Comparison of ENCODE assay signal across 8 cellular contexts in the genomic region with DNA sequence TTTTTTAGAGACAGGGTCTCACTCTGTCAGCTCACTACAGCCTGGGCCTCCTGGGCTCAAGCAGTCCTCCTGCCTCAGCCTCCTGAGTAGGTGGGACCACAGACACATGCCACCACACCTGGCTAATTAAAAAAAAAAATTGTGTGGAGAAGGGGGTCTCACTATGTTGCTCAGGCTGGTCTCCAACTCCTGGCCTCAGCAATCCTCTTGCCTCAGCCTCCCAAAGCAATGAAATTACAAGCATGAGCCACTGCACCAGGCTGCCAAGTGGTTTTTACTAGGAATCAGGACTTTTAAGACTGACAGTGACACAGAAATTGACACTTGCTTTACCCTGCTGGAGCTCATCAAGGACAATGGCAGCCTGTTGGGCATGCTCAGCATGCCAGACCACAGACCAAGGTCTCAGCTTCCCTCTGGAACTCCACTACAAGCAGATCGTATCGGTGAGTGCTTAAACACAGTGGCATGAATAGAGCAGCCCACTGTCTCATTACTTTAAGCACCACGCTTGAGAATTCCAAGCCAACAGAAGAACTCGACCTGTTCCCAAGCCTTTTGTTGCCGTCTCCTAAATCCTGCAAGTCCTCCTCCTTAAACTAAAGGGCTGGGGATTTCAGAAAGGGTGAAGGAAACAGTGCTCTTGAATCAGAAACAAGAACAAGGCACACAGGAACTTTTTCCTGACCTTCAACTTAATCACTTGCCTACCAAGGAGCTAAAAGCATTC. TPM values are rescaled to one million over a fixed set of nuclear protein-coding genes. Genes with fewer than 3 reads are reported as not detected.
DNase-seq lines count a peak whose midpoint lies in the region; ATAC-seq, FAIRE-seq and TF ChIP-seq lines count a peak whose summit lies in the region.

No MANE protein-coding gene starts in this region.

- H3K27ac ChIP-seq in stomach = peak overlapping the region in 1 of 5 donors; percentile 29

- no peak for TF ChIP-seq CTCF in mesothelial cell of epicardium (IDR thresholded peaks at IDR 0.05; ENCODE audit: unreplicated experiment)
- TF ChIP-seq CTCF in stomach (IDR thresholded peaks at IDR 0.05) = no peak

- no peaks in the 10 kb centered on the region for H3K27me3 ChIP-seq in stomach

- H3K4me3 Mint-ChIP-seq in activated T-helper 2 cell treated with anti-CD3 and anti-CD28 coated beads, Interferon-gamma antibody, Interleukin-2, Interleukin-4, amounts not matched to agents 10 μg/mL and 5 μg/mL and 100 μg/mL, durations not matched to agents 14 hours and 24 hours and 36 hours (ENCODE audit: low read depth) = no peak overlapping the region
- H3K4me3 Mint-ChIP-seq in mesothelial cell of epicardium = peak overlapping the region; percentile 57

- ATAC-seq in GM18502 (IDR thresholded peaks at IDR 0.05; ENCODE audit: poor library complexity, unreplicated experiment) = peak; percentile 7
- ATAC-seq in HG03045 (IDR thresholded peaks at IDR 0.05; ENCODE audit: unreplicated experiment) = peak; percentile 8

- no peak for TF ChIP-seq POLR2A in stomach (IDR thresholded peaks at IDR 0.05)

- WGBS in stomach, 5 donors = 54 to 69% (median 59%) methylated on average over 5 of the region's 5 CpGs

- H3K36me3 ChIP-seq in stomach = no peaks in the 10 kb centered on the region

- peak overlapping the region; percentile 64 for H3K27ac Mint-ChIP-seq in activated T-helper 2 cell treated with anti-CD3 and anti-CD28 coated beads, Interferon-gamma antibody, Interleukin-2, Interleukin-4, amounts not matched to agents 10 μg/mL and 5 μg/mL and 100 μg/mL, durations not matched to agents 14 hours and 24 hours and 36 hours
- peak overlapping the region; percentile 95 for H3K27ac Mint-ChIP-seq in mesothelial cell of epicardium

- peaks cover 5% of the 10 kb centered on the region for H3K27me3 Mint-ChIP-seq in activated T-helper 2 cell treated with anti-CD3 and anti-CD28 coated beads, Interferon-gamma antibody, Interleukin-2, Interleukin-4, amounts not matched to agents 10 μg/mL and 5 μg/mL and 100 μg/mL, durations not matched to agents 14 hours and 24 hours and 36 hours (ENCODE audit: low read depth)
- H3K27me3 Mint-ChIP-seq in mesothelial cell of epicardium (ENCODE audit: low read depth) = no peaks in the 10 kb centered on the region

- no peaks in the 10 kb centered on the region for H3K9me3 ChIP-seq in stomach

- TF ChIP-seq EP300 in stomach (IDR thresholded peaks at IDR 0.05) = no peak

- H3K36me3 Mint-ChIP-seq in activated T-helper 2 cell treated with anti-CD3 and anti-CD28 coated beads, Interferon-gamma antibody, Interleukin-2, Interleukin-4, amounts not matched to agents 10 μg/mL and 5 μg/mL and 100 μg/mL, durations not matched to agents 14 hours and 24 hours and 36 hours (ENCODE audit: low read depth) = no peaks in the 10 kb centered on the region
- H3K36me3 Mint-ChIP-seq in mesothelial cell of epicardium = no peaks in the 10 kb centered on the region

- H3K4me3 ChIP-seq in stomach = no peak overlapping the region

- no peaks in the 10 kb centered on the region for H3K9me3 Mint-ChIP-seq in activated T-helper 2 cell treated with anti-CD3 and anti-CD28 coated beads, Interferon-gamma antibody, Interleukin-2, Interleukin-4, amounts not matched to agents 10 μg/mL and 5 μg/mL and 100 μg/mL, durations not matched to agents 14 hours and 24 hours and 36 hours
- no peaks in the 10 kb centered on the region for H3K9me3 Mint-ChIP-seq in mesothelial cell of epicardium

- peaks cover 5 to 20% (median 9%) of the 10 kb centered on the region in 4 donors for H3K4me1 ChIP-seq in stomach

- H3K4me1 Mint-ChIP-seq in activated T-helper 2 cell treated with anti-CD3 and anti-CD28 coated beads, Interferon-gamma antibody, Interleukin-2, Interleukin-4, amounts not matched to agents 10 μg/mL and 5 μg/mL and 100 μg/mL, durations not matched to agents 14 hours and 24 hours and 36 hours (ENCODE audit: low read depth) = peaks cover 10% of the 10 kb centered on the region
- H3K4me1 Mint-ChIP-seq in mesothelial cell of epicardium = peaks cover 10% of the 10 kb centered on the region

- DNase-seq in activated T-helper 2 cell treated with anti-CD3 and anti-CD28 coated beads, Interferon-gamma antibody, Interleukin-2, Interleukin-4, amounts not matched to agents 10 μg/mL and 5 μg/mL and 100 μg/mL, durations not matched to agents 14 hours and 24 hours and 36 hours (ENCODE audit: low spot score) = no peak
- no peak for DNase-seq in mesothelial cell of epicardium (ENCODE audit: low spot score in 2 of 2, unreplicated experiment in 2 of 2)
- DNase-seq in activated CD4-positive, CD25-positive, alpha-beta regulatory T cell treated with anti-CD3 and anti-CD28 coated beads, Interleukin-2, amount 50 U/mL, for 72 hours = no peak
- no peak for DNase-seq in stomach
- DNase-seq in activated naive CD4-positive, alpha-beta T cell (lab: John Stamatoyannopoulos, UW) = no peak
- DNase-seq in HTR-8/SVneo (ENCODE audit: insufficient read length, low spot score) = no peak

- intact Hi-C loops in activated T-helper 2 cell treated with anti-CD3 and anti-CD28 coated beads, Interferon-gamma antibody, Interleukin-2, Interleukin-4, amounts not matched to agents 10 μg/mL and 5 μg/mL and 100 μg/mL, durations not matched to agents 14 hours and 24 hours and 36 hours (cut with micrococcal nuclease) = loop anchor here (1.0 to 5.0 kb wide), 5 partner anchors 48 to 546 kb away; a partner anchor contains a TSS
- intact Hi-C loops in stomach (cut with DNase I; ENCODE audit: low total_unique reads) = no loop called here

- FAIRE-seq in HTR-8/SVneo (lab: Jason Lieb, UNC) = no peak

RNA-seq across cellular contexts. Expression of a gene that starts 41.4 kb away (rescaled TPM):
- 5.2 and 5.6 TPM in 2 replicates for total RNA-seq in activated T-helper 2 cell treated with anti-CD3 and anti-CD28 coated beads, Interferon-gamma antibody, Interleukin-2, Interleukin-4, amounts not matched to agents 10 μg/mL and 5 μg/mL and 100 μg/mL, durations not matched to agents 14 hours and 24 hours and 36 hours
- total RNA-seq in mesothelial cell of epicardium = not detected in 3 replicates
- under 1 TPM in 2 of 5 donors, not detected in 3; 0.55 to 0.58 TPM for total RNA-seq in stomach
- under 1 TPM in 2 of 3 donors, not detected in 1; 0.10 to 0.12 TPM for polyA plus RNA-seq in stomach
